8 cellular contexts compared by ENCODE assay signal in the genomic region with DNA sequence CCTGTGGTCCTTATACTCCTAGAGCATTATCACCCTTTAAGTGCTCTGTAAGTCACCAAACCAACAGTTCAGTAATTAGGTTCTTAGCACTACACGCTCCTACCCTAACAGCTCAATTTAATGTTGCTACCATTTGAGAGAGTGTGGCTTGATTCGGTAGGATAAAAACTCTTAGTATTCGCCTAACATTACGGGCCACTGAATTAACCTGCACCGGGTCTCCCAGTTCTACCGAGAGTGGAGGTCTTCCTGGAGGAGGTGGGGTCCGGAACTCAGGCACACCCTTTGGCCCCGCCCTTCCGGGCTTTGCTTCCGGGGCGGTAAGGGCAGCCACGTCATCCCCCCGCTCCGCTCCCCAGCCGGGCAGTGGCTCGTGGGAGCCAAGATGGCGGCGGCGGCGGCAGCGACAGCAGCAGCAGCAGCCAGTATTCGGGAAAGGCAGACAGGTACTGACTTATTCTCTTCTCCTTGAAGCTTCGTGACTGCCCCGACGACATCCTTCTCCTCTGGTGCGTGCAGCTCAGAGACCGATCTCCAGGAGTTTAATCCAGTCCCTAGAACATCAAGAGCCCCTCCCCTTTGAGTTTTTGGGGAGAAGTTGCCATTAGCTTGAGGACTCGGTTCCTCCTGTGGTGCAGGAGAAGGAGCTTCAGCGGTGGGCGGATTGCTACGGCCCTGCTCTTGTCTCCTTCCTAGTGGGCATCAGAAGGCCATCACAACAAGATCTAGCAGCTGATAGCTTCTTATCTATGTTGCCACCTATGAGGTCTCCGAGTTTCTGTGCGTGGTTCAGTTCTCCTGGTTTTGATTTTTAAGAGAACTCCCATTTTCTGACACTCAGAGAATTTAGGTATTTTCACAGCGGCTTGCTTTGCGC. TPM values are rescaled to one million over a fixed set of nuclear protein-coding genes. Genes with fewer than 3 reads are reported as not detected.
A peak's percentile ranks its signal among the peaks of the same experiment; 100 is the strongest.
DNase-seq lines count a peak whose midpoint lies in the region; ATAC-seq and TF ChIP-seq lines count a peak whose summit lies in the region.

A gene with protein sequence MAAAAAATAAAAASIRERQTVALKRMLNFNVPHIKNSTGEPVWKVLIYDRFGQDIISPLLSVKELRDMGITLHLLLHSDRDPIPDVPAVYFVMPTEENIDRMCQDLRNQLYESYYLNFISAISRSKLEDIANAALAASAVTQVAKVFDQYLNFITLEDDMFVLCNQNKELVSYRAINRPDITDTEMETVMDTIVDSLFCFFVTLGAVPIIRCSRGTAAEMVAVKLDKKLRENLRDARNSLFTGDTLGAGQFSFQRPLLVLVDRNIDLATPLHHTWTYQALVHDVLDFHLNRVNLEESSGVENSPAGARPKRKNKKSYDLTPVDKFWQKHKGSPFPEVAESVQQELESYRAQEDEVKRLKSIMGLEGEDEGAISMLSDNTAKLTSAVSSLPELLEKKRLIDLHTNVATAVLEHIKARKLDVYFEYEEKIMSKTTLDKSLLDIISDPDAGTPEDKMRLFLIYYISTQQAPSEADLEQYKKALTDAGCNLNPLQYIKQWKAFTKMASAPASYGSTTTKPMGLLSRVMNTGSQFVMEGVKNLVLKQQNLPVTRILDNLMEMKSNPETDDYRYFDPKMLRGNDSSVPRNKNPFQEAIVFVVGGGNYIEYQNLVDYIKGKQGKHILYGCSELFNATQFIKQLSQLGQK (plus strand): TSS at position 366 of the 877 bp plus-strand sequence. CDS start 20 bp downstream, at position 386.

- intact Hi-C loops in T-helper 2 cell treated with Interferon-gamma antibody and Interleukin-4, amounts not matched to agents 100 ng/mL and 5 ng/mL, for 36 hours (cut with micrococcal nuclease), result loop anchor here (1.0 to 10.0 kb wide), 8 partner anchors 35 to 1580 kb away; a partner anchor contains a TSS
- intact Hi-C loops in ascending aorta (cut with DNase I) (loop anchor here (2.0 to 10.0 kb wide), 2 partner anchors 63 to 427 kb away; a partner anchor contains a TSS), right cardiac atrium (cut with DNase I) (no loop called here), vagina (cut with DNase I) (no loop called here)

- peak in 1 of 2 donors; percentile 93 for TF ChIP-seq POLR2A in vagina (IDR thresholded peaks at IDR 0.05)

- no peaks in the 10 kb centered on the region for H3K36me3 ChIP-seq in ascending aorta
- no peaks in the 10 kb centered on the region for H3K36me3 ChIP-seq in vagina

- under 1% methylated on average over 35 of the region's 35 CpGs for WGBS in right cardiac atrium

- H3K27me3 ChIP-seq in ascending aorta (no peaks in the 10 kb centered on the region), right cardiac atrium (ENCODE audit: control insufficient read depth, insufficient read depth) (no peaks in the 10 kb centered on the region), vagina (no peaks in the 10 kb centered on the region)

- H3K27ac ChIP-seq in ascending aorta (peak within 1 kb of the TSS; percentile 76 to 83), right cardiac atrium (ENCODE audit: low read length) (peak within 1 kb of the TSS; percentile 98), vagina (peak within 1 kb of the TSS; percentile 82)

- ATAC-seq in GM18498 (IDR thresholded peaks at IDR 0.05; ENCODE audit: unreplicated experiment) (peak; percentile 95), HG02938 (IDR thresholded peaks at IDR 0.05; ENCODE audit: unreplicated experiment) (peak; percentile 89), right cardiac atrium (peak; percentile 100)

- H3K9me3 ChIP-seq in ascending aorta (no peaks in the 10 kb centered on the region), right cardiac atrium (ENCODE audit: control insufficient read depth, low read length) (no peaks in the 10 kb centered on the region), vagina (no peaks in the 10 kb centered on the region)

- TF ChIP-seq CTCF in ascending aorta (IDR thresholded peaks at IDR 0.05) (peak in 1 of 3 experiments; percentile 4), vagina (IDR thresholded peaks at IDR 0.05) (no peak)

- H3K4me3 ChIP-seq in ascending aorta (peak within 1 kb of the TSS; percentile 82 to 88), right cardiac atrium (ENCODE audit: low read length) (peak within 1 kb of the TSS; percentile 100), vagina (peak within 1 kb of the TSS; percentile 83 to 87)

- DNase-seq in NCI-H187 treated with DMSO at 0.1 percent for 48 hours (lab: John Stamatoyannopoulos, UW), result peak; percentile 81
- DNase-seq in ascending aorta (ENCODE audit: low spot score in 2 of 2), result peak; percentile 68 to 97
- DNase-seq in right cardiac atrium, result peak; percentile 97 to 99 (median 97)
- peak; percentile 93 for DNase-seq in putamen (ENCODE audit: low spot score)
- DNase-seq in vagina (ENCODE audit: extremely low spot score in 2 of 2), result peak in 1 of 2 donors; percentile 92

- H3K4me1 ChIP-seq in ascending aorta (peaks cover 0 to 6% of the 10 kb centered on the region in 2 donors), right cardiac atrium (ENCODE audit: control insufficient read depth, insufficient read depth, low read length) (peaks cover 2% of the 10 kb centered on the region), vagina (peaks cover 28% of the 10 kb centered on the region)

RNA-seq across cellular contexts. Expression of the gene that starts here (rescaled TPM):
- total RNA-seq in T-helper 2 cell treated with Interferon-gamma antibody and Interleukin-4, amounts not matched to agents 100 ng/mL and 5 ng/mL, for 36 hours, result 70.8 and 85.9 TPM in 2 replicates
- total RNA-seq in ascending aorta (41.0 TPM), right cardiac atrium (10 to 100 TPM; 43.0 to 58.7 (median 45.7) TPM), vagina (40.8 TPM)
- polyA plus RNA-seq in right cardiac atrium, result 38.2 TPM

Comparison
In these comparisons a context has a peak if more than half of its experiments do, and no peak if none do; other contexts are left out.
1. intact Hi-C loops: an anchor here in T-helper 2 cell treated with Interferon-gamma antibody and Interleukin-4, amounts not matched to agents 100 ng/mL and 5 ng/mL, for 36 hours (1.0 to 10.0 kb wide) and ascending aorta (2.0 to 10.0 kb wide); none called in right cardiac atrium and vagina.